8 cellular contexts compared by ENCODE assay signal in the genomic region with DNA sequence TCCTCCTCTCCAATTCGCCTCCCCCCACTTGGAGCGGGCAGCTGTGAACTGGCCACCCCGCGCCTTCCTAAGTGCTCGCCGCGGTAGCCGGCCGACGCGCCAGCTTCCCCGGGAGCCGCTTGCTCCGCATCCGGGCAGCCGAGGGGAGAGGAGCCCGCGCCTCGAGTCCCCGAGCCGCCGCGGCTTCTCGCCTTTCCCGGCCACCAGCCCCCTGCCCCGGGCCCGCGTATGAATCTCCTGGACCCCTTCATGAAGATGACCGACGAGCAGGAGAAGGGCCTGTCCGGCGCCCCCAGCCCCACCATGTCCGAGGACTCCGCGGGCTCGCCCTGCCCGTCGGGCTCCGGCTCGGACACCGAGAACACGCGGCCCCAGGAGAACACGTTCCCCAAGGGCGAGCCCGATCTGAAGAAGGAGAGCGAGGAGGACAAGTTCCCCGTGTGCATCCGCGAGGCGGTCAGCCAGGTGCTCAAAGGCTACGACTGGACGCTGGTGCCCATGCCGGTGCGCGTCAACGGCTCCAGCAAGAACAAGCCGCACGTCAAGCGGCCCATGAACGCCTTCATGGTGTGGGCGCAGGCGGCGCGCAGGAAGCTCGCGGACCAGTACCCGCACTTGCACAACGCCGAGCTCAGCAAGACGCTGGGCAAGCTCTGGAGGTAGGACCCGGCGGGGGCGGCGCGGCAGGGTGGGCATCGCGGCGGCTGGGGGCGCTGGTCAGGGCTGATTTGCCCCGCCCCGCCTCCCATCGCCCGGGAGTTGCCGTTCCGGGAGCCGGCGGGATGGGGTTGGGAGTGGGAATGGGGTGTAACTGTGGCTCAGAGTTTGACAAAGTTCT. TPM values are rescaled to one million over a fixed set of nuclear protein-coding genes. Genes with fewer than 3 reads are reported as not detected.
DNase-seq lines count a peak whose midpoint lies in the region; FAIRE-seq and TF ChIP-seq lines count a peak whose summit lies in the region.

No MANE protein-coding gene starts in this region.

- H3K4me1 ChIP-seq in keratinocyte (ENCODE audit: control insufficient read depth, extremely low read depth, insufficient read depth, low read length) (peaks cover 54% of the 10 kb centered on the region), stomach smooth muscle (ENCODE audit: control insufficient read depth, insufficient read depth, low read length) (peaks cover 43% of the 10 kb centered on the region)

- peak overlapping the region; percentile 93 for H3K9ac ChIP-seq in keratinocyte (ENCODE audit: control insufficient read depth, extremely low read depth, insufficient read depth, low read length)
- no peak overlapping the region for H3K9ac ChIP-seq in stomach smooth muscle (ENCODE audit: low read length in 2 of 2)

- in situ Hi-C loops in GM18951 (cut with MboI; ENCODE audit: low sequenced_read_pairs, unreplicated experiment), result loop anchor here (25.0 kb wide), 3 partner anchors 416 to 1484 kb away; no protein-coding TSS in a partner anchor

- no peak for DNase-seq in AG04450 (ENCODE audit: low read depth, low spot score)
- DNase-seq in HT-29 (ENCODE audit: low spot score), result peak; percentile 35
- DNase-seq in astrocyte of the hippocampus (ENCODE audit: low read depth, low spot score), result peak; percentile 83
- no peak for DNase-seq in keratinocyte (ENCODE audit: low read depth, low spot score)
- DNase-seq in GOT3 (lab: John Stamatoyannopoulos, UW), result no peak
- DNase-seq in NCI-H187 (lab: John Stamatoyannopoulos, UW), result no peak

- peak; percentile 41 for TF ChIP-seq POLR2A in GM18951 (IDR thresholded peaks at IDR 0.05; ENCODE audit: extremely low read depth, insufficient read depth, insufficient read length)

- dilution Hi-C loops in keratinocyte (cut with MboI; ENCODE audit: extremely low pct_ligation_motif_present, low sequenced_read_pairs), result no loop called here

- H3K36me3 ChIP-seq in keratinocyte (ENCODE audit: control insufficient read depth in 2 of 2, extremely low read depth in 1 of 2, insufficient read depth in 2 of 2, low read length in 2 of 2) (peaks cover 7 to 18% of the 10 kb centered on the region in 2 experiments), stomach smooth muscle (ENCODE audit: control insufficient read depth in 2 of 2, insufficient read depth in 2 of 2, low read length in 2 of 2) (no peaks in the 10 kb centered on the region)

- TF ChIP-seq CTCF in AG04450 (IDR thresholded peaks at IDR 0.05; ENCODE audit: low read depth, low read length) (peak; percentile 20; the same call in 1 of the 2 replicates), keratinocyte (optimal IDR thresholded peaks at IDR 0.05 in 1 of 3, IDR thresholded peaks at IDR 0.05 in 1 of 3, conservative IDR thresholded peaks at IDR 0.05 in 1 of 3; ENCODE audit: extremely low read depth in 1 of 3, insufficient read depth in 2 of 3, low read length in 3 of 3) (peak in 1 of 3 experiments; percentile 1)

- H3K27me3 ChIP-seq in AG04450 (ENCODE audit: control insufficient read depth, insufficient read depth, low read length) (peaks cover 21% of the 10 kb centered on the region), keratinocyte (ENCODE audit: control insufficient read depth, extremely low read depth, insufficient read depth, low read length) (peaks cover 11% of the 10 kb centered on the region), stomach smooth muscle (ENCODE audit: control insufficient read depth in 1 of 2, insufficient read depth in 2 of 2, low read length in 2 of 2) (peaks cover 63 to 74% of the 10 kb centered on the region in 2 donors)

- H4K20me1 ChIP-seq in keratinocyte (ENCODE audit: control insufficient read depth, extremely low read depth, insufficient read depth, low read length), result peaks cover 31% of the 10 kb centered on the region

- peaks cover 4% of the 10 kb centered on the region for H3K9me1 ChIP-seq in keratinocyte (ENCODE audit: control insufficient read depth, extremely low read depth, insufficient read depth, low read length)

- H3K27ac ChIP-seq in AG04450 (ENCODE audit: low read depth, low read length), result peak overlapping the region; percentile 68
- peak overlapping the region; percentile 79 for H3K27ac ChIP-seq in keratinocyte (ENCODE audit: control insufficient read depth, insufficient read depth, low read length)
- H3K27ac ChIP-seq in stomach smooth muscle (ENCODE audit: low read length), result no peak overlapping the region

- peak overlapping the region; percentile 9 for H2AFZ ChIP-seq in keratinocyte (ENCODE audit: control insufficient read depth, low read length)

- CTCF ChIA-PET in AG04450 (lab: Charles Lee), result interaction anchor here (0.6 to 3.9 kb wide), 15 partner anchors 11 to 1355 kb away, joined by 3 to 42 read pairs (median 4); no protein-coding TSS in a partner anchor

- POLR2A ChIA-PET in AG04450 (lab: Yijun Ruan, JAX), result interaction anchor here (0.6 to 2.7 kb wide), 19 partner anchors 21 to 932 kb away, joined by 3 to 22 read pairs (median 4); no protein-coding TSS in a partner anchor

- H3K9me3 ChIP-seq in AG04450 (ENCODE audit: control insufficient read depth, insufficient read depth, low read length) (peaks cover 6% of the 10 kb centered on the region; the same call in 1 of the 2 replicates), keratinocyte (ENCODE audit: control insufficient read depth, low read depth, low read length) (no peaks in the 10 kb centered on the region), stomach smooth muscle (ENCODE audit: control insufficient read depth in 2 of 2, low read length in 2 of 2) (no peaks in the 10 kb centered on the region)

- peak overlapping the region; percentile 94 for H3K4me3 ChIP-seq in AG04450 (ENCODE audit: low read depth, low read length)
- H3K4me3 ChIP-seq in keratinocyte (ENCODE audit: control insufficient read depth in 2 of 3, extremely low read depth in 1 of 3, insufficient read depth in 2 of 3, low read depth in 1 of 3, low read length in 3 of 3), result peak overlapping the region; percentile 77 to 94 (median 91)
- peak overlapping the region; percentile 52 to 70 for H3K4me3 ChIP-seq in stomach smooth muscle (ENCODE audit: low read length in 2 of 2)

- peaks cover 30% of the 10 kb centered on the region for H3K79me2 ChIP-seq in keratinocyte (ENCODE audit: control insufficient read depth, insufficient read depth, low read length)

- peak overlapping the region; percentile 66 for H3K4me2 ChIP-seq in keratinocyte (ENCODE audit: control insufficient read depth, extremely low read depth, insufficient read depth, low read depth, low read length)

- FAIRE-seq in keratinocyte (lab: Jason Lieb, UNC), result no peak

RNA-seq across cellular contexts. Expression of a gene that starts 0.6 kb away (rescaled TPM):
- polyA plus RNA-seq in AG04450 (2011; rRNA removed), result 5.5 and 6.0 TPM in 2 replicates
- polyA minus RNA-seq in AG04450 (2011; rRNA and poly(A)+ RNA removed), result 5.0 and 6.3 TPM in 2 replicates
- total RNA-seq in HT-29 (2014; rRNA removed; shearing (Covaris generic)), result 66.6 and 82.5 TPM in 2 replicates
- 9.2 to 47.3 TPM (median 15.8 TPM) in 3 replicates for polyA plus RNA-seq in keratinocyte
- 32.8 TPM for polyA plus RNA-seq in keratinocyte (2011; ENCODE audit: low read depth)
- polyA plus RNA-seq in keratinocyte (2011; cell fraction: cytosol; rRNA removed), result 16.7 and 18.7 TPM in 2 replicates
- 45.0 and 49.8 TPM in 2 replicates for polyA plus RNA-seq in keratinocyte (2011; cell fraction: nucleus; rRNA removed)
- polyA plus RNA-seq in keratinocyte (2012; ENCODE audit: low replicate concordance), result 53.1 and 101 TPM in 2 replicates
- 7.0 to 54.7 TPM (median 14.0 TPM) in 3 replicates for polyA minus RNA-seq in keratinocyte
- 57.7 TPM for polyA minus RNA-seq in keratinocyte (2011; cell fraction: cytosol; rRNA and poly(A)+ RNA removed)
- polyA minus RNA-seq in keratinocyte (2011; cell fraction: nucleus; rRNA and poly(A)+ RNA removed), result 63.2 and 68.6 TPM in 2 replicates

Comparison
In these comparisons a context has a peak if more than half of its experiments do, and no peak if none do; other contexts are left out.
1. DNase-seq: peak in HT-29 (single experiment) and astrocyte of the hippocampus (single experiment); none in AG04450 (single experiment), keratinocyte (single experiment), GOT3 (single experiment) and NCI-H187 (0 of 2).
2. Peak in every context shown above with its lines, with median percentiles within 50 percentile points of each other: H3K4me3 ChIP-seq.